ENCODE assay signal across 18 cellular contexts in the genomic region with DNA sequence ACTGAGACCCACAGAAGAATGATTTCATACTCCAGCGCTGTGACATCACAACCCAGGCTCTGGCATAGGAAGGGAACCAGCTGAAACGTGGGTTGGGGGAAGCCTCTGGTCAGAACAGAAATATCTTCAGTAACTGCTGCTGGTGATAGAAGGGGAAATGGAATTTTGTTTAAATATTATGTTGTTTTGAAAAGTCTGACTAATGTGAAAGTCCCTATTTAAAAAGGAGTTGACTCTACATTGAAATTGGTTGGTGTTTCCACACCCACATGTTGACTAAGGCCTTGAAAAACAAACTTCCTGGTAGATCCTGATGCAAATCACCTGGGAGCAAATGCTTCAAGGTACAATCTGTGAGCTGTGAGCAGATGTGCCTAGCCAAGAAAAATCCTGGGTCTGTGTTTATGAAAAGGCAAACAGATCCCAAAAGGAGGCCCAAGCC. TPM values are rescaled to one million over a fixed set of nuclear protein-coding genes. Genes with fewer than 3 reads are reported as not detected.
DNase-seq lines count a peak whose midpoint lies in the region; ATAC-seq and TF ChIP-seq lines count a peak whose summit lies in the region.
"Had no signal": no experiment of that assay in that cellular context is flagged by ENCODE, and none has a peak within 500 bp of the region (broad histone marks: within the 10 kb centered on the region; RNA-seq: fewer than 3 reads in every experiment).

No MANE protein-coding gene starts in this region.

- H3K4me1 ChIP-seq in GM23338 (ENCODE audit: insufficient read depth) (no peaks in the 10 kb centered on the region), RWPE2 (ENCODE audit: insufficient read depth, poor library complexity, severe bottlenecking) (peaks cover 3% of the 10 kb centered on the region), foreskin keratinocyte (peaks cover 7% of the 10 kb centered on the region), stomach (peaks cover 20 to 45% (median 42%) of the 10 kb centered on the region in 4 donors)

- H3K27ac ChIP-seq in GM23338 (ENCODE audit: low read depth) (no peak overlapping the region), RWPE2 (ENCODE audit: poor library complexity, severe bottlenecking) (no peak overlapping the region), foreskin keratinocyte (peak overlapping the region; percentile 42), stomach (peak overlapping the region; percentile 73 to 87 (median 81))

- H2AFZ ChIP-seq in GM23338 = peak overlapping the region; percentile 49; the same call in 1 of the 2 replicates

- intact Hi-C loops in stomach (cut with DNase I; ENCODE audit: low total_unique reads) (no loop called here), left cardiac atrium (cut with DNase I) (no loop called here)

- CTCF ChIA-PET in activated naive CD4-positive, alpha-beta T cell treated with anti-CD3 and anti-CD28 coated beads, Interleukin-2, amount 10 ng/mL, durations not matched to agents 7 days and 5 days (lab: Charles Lee) = no interaction called here

- ATAC-seq in GM23338 = no peak
- peak; percentile 41; the same call in 2 of the 3 replicates for ATAC-seq in RWPE2 (ENCODE audit: low read depth)
- ATAC-seq in foreskin keratinocyte = peak; percentile 63
- ATAC-seq in left cardiac atrium = no peak
- no peak for ATAC-seq in GM19463 (IDR thresholded peaks at IDR 0.05; ENCODE audit: unreplicated experiment)
- ATAC-seq: left ventricle myocardium superior; stimulated activated naive CD8-positive, alpha-beta T cell treated with anti-CD3 and anti-CD28 coated beads, Interleukin-15, amount 100 ng/mL, for 72 hours had no signal

- TF ChIP-seq CTCF in GM23338 (conservative IDR thresholded peaks at IDR 0.05; ENCODE audit: low read depth in 2 of 2) (no peak), RWPE2 (IDR thresholded peaks at IDR 0.05; ENCODE audit: poor library complexity, severe bottlenecking) (no peak), foreskin keratinocyte (conservative IDR thresholded peaks at IDR 0.05) (no peak), stomach (IDR thresholded peaks at IDR 0.05) (no peak)

- no peaks in the 10 kb centered on the region for H4K20me1 ChIP-seq in GM23338 (replicated peaks; ENCODE audit: insufficient read depth)

- H3K36me3 Mint-ChIP-seq in GM23338 (ENCODE audit: low read depth) = peaks cover 2% of the 10 kb centered on the region; the same call in 2 of the 3 replicates
- no peaks in the 10 kb centered on the region for H3K36me3 Mint-ChIP-seq in activated naive CD4-positive, alpha-beta T cell treated with anti-CD3 and anti-CD28 coated beads, Interleukin-2, amount 10 ng/mL, durations not matched to agents 7 days and 5 days
- H3K36me3 Mint-ChIP-seq: IgD-negative memory B cell had no signal

- no peak for TF ChIP-seq POLR2A in stomach (IDR thresholded peaks at IDR 0.05)

- H3K9me3 Mint-ChIP-seq in GM23338 = peaks cover 4% of the 10 kb centered on the region; the same call in 2 of the 3 replicates
- peaks cover 5% of the 10 kb centered on the region for H3K9me3 Mint-ChIP-seq in activated naive CD4-positive, alpha-beta T cell treated with anti-CD3 and anti-CD28 coated beads, Interleukin-2, amount 10 ng/mL, durations not matched to agents 7 days and 5 days
- H3K9me3 Mint-ChIP-seq: IgD-negative memory B cell had no signal

- peaks cover 13% of the 10 kb centered on the region for H3K4me1 Mint-ChIP-seq in GM23338
- H3K4me1 Mint-ChIP-seq in activated naive CD4-positive, alpha-beta T cell treated with anti-CD3 and anti-CD28 coated beads, Interleukin-2, amount 10 ng/mL, durations not matched to agents 7 days and 5 days = no peaks in the 10 kb centered on the region
- H3K4me1 Mint-ChIP-seq: IgD-negative memory B cell; stimulated activated naive CD8-positive, alpha-beta T cell treated with anti-CD3 and anti-CD28 coated beads, Interleukin-15, amount 100 ng/mL, for 72 hours had no signal

- no peaks in the 10 kb centered on the region for H3F3A ChIP-seq in GM23338 (replicated peaks; ENCODE audit: low read depth)

- no peaks in the 10 kb centered on the region for H3K27me3 ChIP-seq in GM23338 (ENCODE audit: insufficient read depth)
- no peaks in the 10 kb centered on the region for H3K27me3 ChIP-seq in RWPE2 (ENCODE audit: insufficient read depth, poor library complexity, severe bottlenecking)
- H3K27me3 ChIP-seq in foreskin keratinocyte = no peaks in the 10 kb centered on the region
- H3K27me3 ChIP-seq in stomach = peaks cover 0 to 3% (median 0%) of the 10 kb centered on the region in 3 donors

- H3K36me3 ChIP-seq in GM23338 (ENCODE audit: insufficient read depth) = no peaks in the 10 kb centered on the region
- H3K36me3 ChIP-seq in RWPE2 (ENCODE audit: low read depth) = no peaks in the 10 kb centered on the region
- H3K36me3 ChIP-seq in stomach = no peaks in the 10 kb centered on the region

- no peaks in the 10 kb centered on the region for H3K9me3 ChIP-seq in RWPE2 (ENCODE audit: severe bottlenecking)
- no peaks in the 10 kb centered on the region for H3K9me3 ChIP-seq in stomach

- H3K79me2 ChIP-seq in GM23338 (replicated peaks; ENCODE audit: insufficient read depth) = no peaks in the 10 kb centered on the region

- DNase-seq in GM23338 (ENCODE audit: low spot score) = no peak
- no peak for DNase-seq in RWPE2 (ENCODE audit: low spot score)
- DNase-seq in foreskin keratinocyte = peak; percentile 64 to 66
- peak; percentile 58 for DNase-seq in stomach
- no peak for DNase-seq in activated naive CD4-positive, alpha-beta T cell treated with anti-CD3 and anti-CD28 coated beads, Interleukin-2, amount 10 ng/mL, durations not matched to agents 7 days and 5 days
- no peak for DNase-seq in left cardiac atrium
- DNase-seq in NCI-H1436 treated with DMSO at 0.1 percent for 48 hours (lab: John Stamatoyannopoulos, UW) = no peak
- DNase-seq: activated CD4-positive, CD25-positive, alpha-beta regulatory T cell treated with anti-CD3 and anti-CD28 coated beads, Interleukin-2, amount 50 U/mL, for 72 hours; central memory CD4-positive, alpha-beta T cell; DMS79; left ventricle myocardium superior; NCI-H2171; occipital lobe; stimulated activated CD4-positive, alpha-beta T cell treated with anti-CD3 and anti-CD28 coated beads, Interleukin-4, amount 100 ng/mL, for 24 hours; stimulated activated naive CD8-positive, alpha-beta T cell treated with anti-CD3 and anti-CD28 coated beads, Interleukin-15, amount 100 ng/mL, for 72 hours had no signal

- H3K4me3 ChIP-seq in GM23338 (no peak overlapping the region), RWPE2 (ENCODE audit: severe bottlenecking) (no peak overlapping the region), stomach (no peak overlapping the region)

- H3K27me3 Mint-ChIP-seq in GM23338 (ENCODE audit: insufficient read depth, low read depth, poor library complexity) = peaks cover 5% of the 10 kb centered on the region
- H3K27me3 Mint-ChIP-seq in activated naive CD4-positive, alpha-beta T cell treated with anti-CD3 and anti-CD28 coated beads, Interleukin-2, amount 10 ng/mL, durations not matched to agents 7 days and 5 days = peaks cover 49% of the 10 kb centered on the region

- no peak overlapping the region for H3K4me2 ChIP-seq in GM23338

- H3K4me3 Mint-ChIP-seq in GM23338 = no peak overlapping the region
- H3K4me3 Mint-ChIP-seq in activated naive CD4-positive, alpha-beta T cell treated with anti-CD3 and anti-CD28 coated beads, Interleukin-2, amount 10 ng/mL, durations not matched to agents 7 days and 5 days = no peak overlapping the region
- H3K4me3 Mint-ChIP-seq: IgD-negative memory B cell; stimulated activated naive CD8-positive, alpha-beta T cell treated with anti-CD3 and anti-CD28 coated beads, Interleukin-15, amount 100 ng/mL, for 72 hours had no signal

- no peak overlapping the region for H3K27ac Mint-ChIP-seq in GM23338
- H3K27ac Mint-ChIP-seq in activated naive CD4-positive, alpha-beta T cell treated with anti-CD3 and anti-CD28 coated beads, Interleukin-2, amount 10 ng/mL, durations not matched to agents 7 days and 5 days = no peak overlapping the region
- H3K27ac Mint-ChIP-seq: activated T-helper 2 cell treated with anti-CD3 and anti-CD28 coated beads, Interferon-gamma antibody, Interleukin-2, Interleukin-4, amounts not matched to agents 10 μg/mL and 5 μg/mL and 100 μg/mL, durations not matched to agents 14 hours and 24 hours and 36 hours; IgD-negative memory B cell had no signal

- no peak for TF ChIP-seq EP300 in stomach (IDR thresholded peaks at IDR 0.05)

- 0 out of 2 replicates have a peak, but pooled peaks cover 2% of the 10 kb centered on the region for H3K9me2 ChIP-seq in GM23338 (ENCODE audit: insufficient read depth)

- 44 to 64% (median 56%) methylated on average over 2 of the region's 2 CpGs for WGBS in stomach, 5 donors

TF ChIP-seq in GM23338, 12 proteins besides CTCF, POLR2A, EP300 and RAD21:
- no peak for TF ChIP-seq ZNF331 (CRISPR knock-in tag; IDR thresholded peaks at IDR 0.05; ENCODE audit: low read depth)
- no peak for TF ChIP-seq ZNF114 (CRISPR knock-in tag; IDR thresholded peaks at IDR 0.05)
- TF ChIP-seq NANOG (IDR thresholded peaks at IDR 0.05; ENCODE audit: borderline replicate concordance) = no peak
- TF ChIP-seq CREB1 (CRISPR knock-in tag; IDR thresholded peaks at IDR 0.05; ENCODE audit: low read depth) = no peak

RNA-seq across cellular contexts. Expression of gene TCP11, which starts 24.5 kb away (rescaled TPM):
- total RNA-seq in GM23338 (2014; rRNA removed; shearing (Covaris generic)) = 0.62 TPM in 1 of 2 replicates, not detected in the other
- 0.21 TPM in 1 of 2 replicates, not detected in the other for polyA plus RNA-seq in GM23338 (2016; fragmentation: Nextera tagmentation; extraction: Ambion mirVana)
- 0.07 TPM in 1 of 2 replicates, not detected in the other for total RNA-seq in foreskin keratinocyte
- polyA plus RNA-seq in foreskin keratinocyte = 0.03 TPM in 1 of 2 replicates, not detected in the other
- under 1 TPM in 1 of 5 donors, not detected in 4; 0.73 TPM for total RNA-seq in stomach
- polyA plus RNA-seq in stomach = under 1 TPM in 1 of 3 donors, not detected in 2; 0.25 TPM
- total RNA-seq in left cardiac atrium = not detected
- total RNA-seq: activated T-helper 2 cell treated with anti-CD3 and anti-CD28 coated beads, Interferon-gamma antibody, Interleukin-2, Interleukin-4, amounts not matched to agents 10 μg/mL and 5 μg/mL and 100 μg/mL, durations not matched to agents 14 hours and 24 hours and 36 hours; left ventricle myocardium superior had no signal
- polyA plus RNA-seq: IgD-negative memory B cell had no signal

RNA-seq across cellular contexts. Expression of gene SCUBE3, which starts 48.1 kb away (rescaled TPM):
- 0.70 and 1.1 TPM in 2 replicates for total RNA-seq in GM23338 (2014; rRNA removed; shearing (Covaris generic))
- polyA plus RNA-seq in GM23338 (2016; fragmentation: Nextera tagmentation; extraction: Ambion mirVana) = 0.39 and 0.56 TPM in 2 replicates
- total RNA-seq in foreskin keratinocyte = 0.03 TPM in 1 of 2 replicates, not detected in the other
- polyA plus RNA-seq in foreskin keratinocyte = under 0.01 and 0.01 TPM in 2 replicates
- total RNA-seq in stomach = 1 to 10 TPM in 2 of 5 donors, under 1 TPM in 2, not detected in 1; 0.29 to 2.3 (median 0.77) TPM
- under 1 TPM; 0.15 to 0.31 (median 0.23) TPM for polyA plus RNA-seq in stomach
- total RNA-seq in left cardiac atrium = under 1 TPM; 0.13 to 0.44 TPM
- total RNA-seq: activated T-helper 2 cell treated with anti-CD3 and anti-CD28 coated beads, Interferon-gamma antibody, Interleukin-2, Interleukin-4, amounts not matched to agents 10 μg/mL and 5 μg/mL and 100 μg/mL, durations not matched to agents 14 hours and 24 hours and 36 hours had no signal

Comparison
In these comparisons a context has a peak if more than half of its experiments do, and no peak if none do; other contexts are left out.
1. ATAC-seq: peak in RWPE2 (single experiment) and foreskin keratinocyte (single experiment); none in GM23338 (single experiment), left cardiac atrium (0 of 2) and GM19463 (single experiment).
2. DNase-seq: peak in foreskin keratinocyte (2 of 2) and stomach (single experiment); none in GM23338 (single experiment), RWPE2 (single experiment), activated naive CD4-positive, alpha-beta T cell treated with anti-CD3 and anti-CD28 coated beads, Interleukin-2, amount 10 ng/mL, durations not matched to agents 7 days and 5 days (single experiment), left cardiac atrium (single experiment) and NCI-H1436 treated with DMSO at 0.1 percent for 48 hours (single experiment).
3. H3K27ac ChIP-seq: peak in foreskin keratinocyte (single experiment) and stomach (5 of 5); none in GM23338 (single experiment) and RWPE2 (single experiment).